ENCODE assay signal across 15 cellular contexts in genomic region chr10:70197235-70197952, GRCh38. TPM values are rescaled to one million over a fixed set of nuclear protein-coding genes. Genes with fewer than 3 reads are reported as not detected.
A peak's percentile ranks its signal among the peaks of the same experiment; 100 is the strongest.
DNase-seq lines count a peak whose midpoint lies in the region; ATAC-seq and TF ChIP-seq lines count a peak whose summit lies in the region.
"Had no signal": no experiment of that assay in that cellular context is flagged by ENCODE, and none has a peak within 500 bp of the region (broad histone marks: within the 10 kb centered on the region; RNA-seq: fewer than 3 reads in every experiment).

No MANE protein-coding gene starts in this region.

- no peak for TF ChIP-seq RAD21 in HCT116 (IDR thresholded peaks at IDR 0.05; ENCODE audit: low read depth)

- TF ChIP-seq CTCF in HCT116 (IDR thresholded peaks at IDR 0.05 in 2 of 3, conservative IDR thresholded peaks at IDR 0.05 in 1 of 3; ENCODE audit: borderline replicate concordance in 1 of 3, insufficient read depth in 1 of 3, low read depth in 2 of 3, low read length in 2 of 3) = no peak

- CTCF ChIA-PET in HCT116 (lab: Charles Lee) = no interaction called here

- no peaks in the 10 kb centered on the region for H3K27me3 ChIP-seq in HCT116 (ENCODE audit: insufficient read depth, low read length)
- H3K27me3 ChIP-seq in adipocyte (replicated peaks; ENCODE audit: control insufficient read depth, insufficient read depth, low read length) = no peaks in the 10 kb centered on the region

- intact Hi-C loops in HCT116 (cut with micrococcal nuclease) = no loop called here

- H3K9me3 ChIP-seq in HCT116 (ENCODE audit: control insufficient read depth in 1 of 2, insufficient read depth in 1 of 2, low read depth in 1 of 2, low read length in 2 of 2) (no peaks in the 10 kb centered on the region), adipocyte (ENCODE audit: control insufficient read depth, low read length) (peaks cover 10% of the 10 kb centered on the region)
- H3K9me3 ChIP-seq: thoracic aorta had no signal

- no TSS peak for BruUV-seq in HCT116 (replicated peaks; lab: Mats Ljungman, UMichigan)

- H3K4me1 ChIP-seq in HCT116 (ENCODE audit: control insufficient read depth in 1 of 2, insufficient read depth in 2 of 2, low read length in 2 of 2) (no peaks in the 10 kb centered on the region), adipocyte (ENCODE audit: control insufficient read depth, insufficient read depth, low read length) (peaks cover 38% of the 10 kb centered on the region)

- peaks cover 7 to 37% of the 10 kb centered on the region in 2 experiments for H3K36me3 ChIP-seq in HCT116 (ENCODE audit: control insufficient read depth in 1 of 2, insufficient read depth in 2 of 2, low read length in 2 of 2)
- peaks cover 51% of the 10 kb centered on the region for H3K36me3 ChIP-seq in adipocyte (ENCODE audit: control insufficient read depth, insufficient read depth, low read length, severe bottlenecking)

- RAD21 ChIA-PET in HCT116 (lab: Charles Lee; ENCODE audit: low non-redundant PET in 1 of 2, low total read pairs in 2 of 2, uncharacterized antibody in 2 of 2, unreplicated experiment in 2 of 2) = no interaction called here

- no peak overlapping the region for H2AFZ ChIP-seq in HCT116 (ENCODE audit: low read depth, low read length, poor library complexity, severe bottlenecking)

- no peak for TF ChIP-seq POLR2A in HCT116 (IDR thresholded peaks at IDR 0.05; ENCODE audit: borderline replicate concordance, extremely low read depth, insufficient read depth, insufficient read length)

- H3K79me2 ChIP-seq in HCT116 (ENCODE audit: insufficient read depth, low read length) = no peaks in the 10 kb centered on the region

- H3K9ac ChIP-seq in HCT116 (ENCODE audit: low read length) (no peak overlapping the region), adipocyte (ENCODE audit: low read length) (peak overlapping the region; percentile 16)

- POLR2A ChIA-PET in HCT116 (lab: Charles Lee) = no interaction called here

- DNase-seq in Ammon's horn (ENCODE audit: low spot score) = peak; percentile 70
- DNase-seq in HCT116 (ENCODE audit: low read depth, low spot score) = no peak
- DNase-seq in adipocyte (ENCODE audit: low read depth) = no peak
- DNase-seq in midbrain (lab: John Stamatoyannopoulos, UW) = peak; percentile 20
- DNase-seq in NCI-H2196 (lab: John Stamatoyannopoulos, UW; ENCODE audit: unreplicated experiment) = no peak
- DNase-seq in NCI-H82 treated with DMSO at 0.1 percent for 48 hours (lab: John Stamatoyannopoulos, UW; ENCODE audit: unreplicated experiment) = no peak
- DNase-seq: DMS 273 treated with DMSO at 0.1 percent for 48 hours; GOT3; NCI-H146; NCI-H510A; stimulated activated CD4-positive, alpha-beta T cell treated with anti-CD3 and anti-CD28 coated beads, Interleukin-12 subunit alpha, Interleukin-12 subunit beta, amount 100 ng/mL, for 4 hours had no signal

- no peak overlapping the region for H3K27ac ChIP-seq in HCT116 (ENCODE audit: low read depth, low read length)
- H3K27ac ChIP-seq: thoracic aorta had no signal

- no peaks in the 10 kb centered on the region for H3K9me2 ChIP-seq in HCT116 (ENCODE audit: insufficient read depth)

- 0 out of 2 replicates have a peak, but pooled peaks cover 3% of the 10 kb centered on the region for H4K20me1 ChIP-seq in HCT116 (ENCODE audit: insufficient read depth)

- no peak overlapping the region for H3K4me2 ChIP-seq in HCT116 (ENCODE audit: low read length)

- 0 out of 2 replicates have a peak, but pooled peaks have one; percentile 26 for ATAC-seq in HCT116
- no peak for ATAC-seq in GM19328 (IDR thresholded peaks at IDR 0.05; ENCODE audit: unreplicated experiment)
- no peak for ATAC-seq in GM18858 (IDR thresholded peaks at IDR 0.05; ENCODE audit: unreplicated experiment)
- ATAC-seq: activated T-helper 17 cell treated with anti-CD3 and anti-CD28 coated beads, Interleukin-2, amount 50 U/mL, for 72 hours had no signal

- H3K4me3 ChIP-seq in HCT116 (replicated peaks in 1 of 2; ENCODE audit: low read depth in 1 of 2, low read length in 2 of 2) (no peak overlapping the region), adipocyte (ENCODE audit: low read length) (no peak overlapping the region)
- H3K4me3 ChIP-seq: thoracic aorta had no signal

TF ChIP-seq in HCT116, 20 proteins besides CTCF, POLR2A, EP300 and RAD21:
- TF ChIP-seq CEBPB (IDR thresholded peaks at IDR 0.05; ENCODE audit: low read depth) = no peak
- no peak for TF ChIP-seq EZH2phosphoT487 (IDR thresholded peaks at IDR 0.05; ENCODE audit: borderline replicate concordance)
- TF ChIP-seq ATF3 (IDR thresholded peaks at IDR 0.05) = no peak
- TF ChIP-seq POLR2AphosphoS5 (IDR thresholded peaks at IDR 0.05; ENCODE audit: low read depth, low read length) = no peak
- no peak for TF ChIP-seq EZH2 (IDR thresholded peaks at IDR 0.05)
- no peak for TF ChIP-seq SRF (IDR thresholded peaks at IDR 0.05; ENCODE audit: low read depth)
- no peak for TF ChIP-seq ZFX (IDR thresholded peaks at IDR 0.05)
- no peak for TF ChIP-seq YY1 (IDR thresholded peaks at IDR 0.05; ENCODE audit: extremely low read depth, insufficient replicate concordance, low read depth, low read length)
- no peak for TF ChIP-seq FOSL1 (IDR thresholded peaks at IDR 0.05; ENCODE audit: low read depth)
- TF ChIP-seq JUND (IDR thresholded peaks at IDR 0.05) = no peak
- TF ChIP-seq EGR1 (IDR thresholded peaks at IDR 0.05; ENCODE audit: low read depth) = no peak
- no peak for TF ChIP-seq ZBTB33 (IDR thresholded peaks at IDR 0.05; ENCODE audit: extremely low read depth, insufficient replicate concordance, low read length)
- no peak for TF ChIP-seq MAX (IDR thresholded peaks at IDR 0.05)
- no peak for TF ChIP-seq SP1 (IDR thresholded peaks at IDR 0.05; ENCODE audit: low read depth)
- no peak for TF ChIP-seq REST (IDR thresholded peaks at IDR 0.05; ENCODE audit: low read depth)
- TF ChIP-seq CBX3 (IDR thresholded peaks at IDR 0.05; ENCODE audit: low read depth) = no peak
- no peak for TF ChIP-seq ZNF274 (IDR thresholded peaks at IDR 0.05; ENCODE audit: low read depth, low read length)
- no peak for TF ChIP-seq ELF1 (IDR thresholded peaks at IDR 0.05; ENCODE audit: borderline replicate concordance, low read depth)
- TF ChIP-seq TCF7L2 (IDR thresholded peaks at IDR 0.05; ENCODE audit: borderline replicate concordance, extremely low read depth, insufficient read depth, insufficient read length) = no peak

RNA-seq across cellular contexts. Expression of gene SAR1A, which starts 27.1 kb away (rescaled TPM):
- total RNA-seq in HCT116 (2021; ENCODE audit: unreplicated experiment) = 86.9 TPM
- 37.1 and 43.0 TPM in 2 replicates for polyA plus RNA-seq in HCT116 (2012)

RNA-seq across cellular contexts. Expression of gene PPA1, which starts 35.8 kb away (rescaled TPM):
- 234 TPM for total RNA-seq in HCT116 (2021; ENCODE audit: unreplicated experiment)
- polyA plus RNA-seq in HCT116 (2012) = 143 and 188 TPM in 2 replicates

RNA-seq across cellular contexts. Expression of gene TYSND1, which starts 50.9 kb away (rescaled TPM):
- total RNA-seq in HCT116 (2021; ENCODE audit: unreplicated experiment) = 13.6 TPM
- 9.7 and 9.9 TPM in 2 replicates for polyA plus RNA-seq in HCT116 (2012)

Comparison
In these comparisons a context has a peak if more than half of its experiments do, and no peak if none do; other contexts are left out.
1. DNase-seq: peak in Ammon's horn (single experiment) and midbrain (single experiment); none in HCT116 (single experiment), adipocyte (single experiment), NCI-H2196 (single experiment) and NCI-H82 treated with DMSO at 0.1 percent for 48 hours (single experiment).